ENCODE assay signal across 1 cellular context in the genomic region with DNA sequence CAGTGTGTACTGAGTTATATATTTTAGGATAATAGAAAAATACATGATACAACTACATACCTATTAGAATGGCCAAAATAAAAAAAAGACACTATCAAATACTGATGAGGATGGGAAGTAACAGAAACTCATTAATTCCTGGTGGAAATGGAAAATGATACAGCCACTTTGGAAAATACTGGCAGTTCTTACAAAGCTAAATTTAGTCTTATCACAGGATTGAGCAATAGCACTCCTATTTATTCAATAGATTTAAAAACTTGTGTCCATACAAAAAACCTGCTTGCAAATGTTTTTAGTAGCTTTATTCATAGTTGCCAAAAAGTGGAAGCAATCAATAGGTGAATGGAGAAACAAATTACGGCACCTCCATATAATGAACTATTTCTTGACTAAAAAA.
TF ChIP-seq lines count a peak whose summit lies in the region.

No MANE protein-coding gene starts in this region.

TF ChIP-seq in K562, 482 proteins besides CTCF, POLR2A, EP300 and RAD21 (continued from another document):
- TF ChIP-seq, protein P1, sequence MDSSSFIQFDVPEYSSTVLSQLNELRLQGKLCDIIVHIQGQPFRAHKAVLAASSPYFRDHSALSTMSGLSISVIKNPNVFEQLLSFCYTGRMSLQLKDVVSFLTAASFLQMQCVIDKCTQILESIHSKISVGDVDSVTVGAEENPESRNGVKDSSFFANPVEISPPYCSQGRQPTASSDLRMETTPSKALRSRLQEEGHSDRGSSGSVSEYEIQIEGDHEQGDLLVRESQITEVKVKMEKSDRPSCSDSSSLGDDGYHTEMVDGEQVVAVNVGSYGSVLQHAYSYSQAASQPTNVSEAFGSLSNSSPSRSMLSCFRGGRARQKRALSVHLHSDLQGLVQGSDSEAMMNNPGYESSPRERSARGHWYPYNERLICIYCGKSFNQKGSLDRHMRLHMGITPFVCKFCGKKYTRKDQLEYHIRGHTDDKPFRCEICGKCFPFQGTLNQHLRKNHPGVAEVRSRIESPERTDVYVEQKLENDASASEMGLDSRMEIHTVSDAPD (CRISPR knock-in tag; IDR thresholded peaks at IDR 0.05) = no peak
- TF ChIP-seq PHF20 (IDR thresholded peaks at IDR 0.05; ENCODE audit: partially characterized antibody) (no peak), RHOXF2B (CRISPR knock-in tag; conservative IDR thresholded peaks at IDR 0.05) (no peak)
